In the genomic region with DNA sequence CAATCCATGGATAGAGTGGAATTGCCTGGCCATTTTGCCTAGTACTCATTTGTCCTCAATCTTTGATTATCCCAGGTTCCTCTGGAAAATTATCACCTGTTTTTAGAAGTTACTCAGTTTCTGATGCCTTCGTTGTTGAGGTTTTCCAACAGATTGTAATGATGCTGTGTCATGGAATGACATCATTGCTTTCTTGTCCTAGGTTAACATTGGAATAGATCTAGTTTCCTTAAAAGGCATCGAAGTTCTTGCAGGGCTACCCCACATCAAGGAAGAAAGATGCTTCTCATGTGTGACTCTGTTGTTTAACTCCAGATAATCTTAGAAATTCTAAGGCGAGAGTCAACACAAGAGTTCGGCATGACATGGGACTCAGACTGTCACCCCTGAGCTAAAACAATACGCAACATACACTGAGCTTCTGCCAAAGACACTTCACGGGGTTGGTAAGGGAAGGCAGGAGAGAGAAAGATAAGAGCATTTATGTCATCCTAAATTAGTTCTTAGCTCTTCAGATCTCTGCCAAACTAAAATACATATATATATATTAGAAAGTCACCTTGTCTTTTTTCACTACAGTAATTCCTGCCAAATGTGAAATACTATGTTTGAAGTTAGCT, we compare ENCODE assay signal across 1 cellular context.
TF ChIP-seq lines count a peak whose summit lies in the region.

No MANE protein-coding gene starts in this region.

TF ChIP-seq in SK-N-SH treated with all-trans-retinoic acid at 6 μM for 48 hours, 23 proteins besides CTCF, POLR2A, EP300 and RAD21 (continued from another document):
- TF ChIP-seq, protein P1, sequence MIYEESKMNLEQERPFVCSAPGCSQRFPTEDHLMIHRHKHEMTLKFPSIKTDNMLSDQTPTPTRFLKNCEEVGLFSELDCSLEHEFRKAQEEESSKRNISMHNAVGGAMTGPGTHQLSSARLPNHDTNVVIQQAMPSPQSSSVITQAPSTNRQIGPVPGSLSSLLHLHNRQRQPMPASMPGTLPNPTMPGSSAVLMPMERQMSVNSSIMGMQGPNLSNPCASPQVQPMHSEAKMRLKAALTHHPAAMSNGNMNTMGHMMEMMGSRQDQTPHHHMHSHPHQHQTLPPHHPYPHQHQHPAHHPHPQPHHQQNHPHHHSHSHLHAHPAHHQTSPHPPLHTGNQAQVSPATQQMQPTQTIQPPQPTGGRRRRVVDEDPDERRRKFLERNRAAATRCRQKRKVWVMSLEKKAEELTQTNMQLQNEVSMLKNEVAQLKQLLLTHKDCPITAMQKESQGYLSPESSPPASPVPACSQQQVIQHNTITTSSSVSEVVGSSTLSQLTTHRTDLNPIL (CRISPR knock-in tag; IDR thresholded peaks at IDR 0.05; ENCODE audit: low read depth): no peak
- TF ChIP-seq ESRRG (CRISPR knock-in tag; IDR thresholded peaks at IDR 0.05) (no peak), CSDC2 (CRISPR knock-in tag; IDR thresholded peaks at IDR 0.05) (no peak), ZFP30 (CRISPR knock-in tag; IDR thresholded peaks at IDR 0.05) (no peak), ISL1 (CRISPR knock-in tag; IDR thresholded peaks at IDR 0.05) (no peak), RARB (CRISPR knock-in tag; IDR thresholded peaks at IDR 0.05) (no peak), BACH2 (CRISPR knock-in tag; IDR thresholded peaks at IDR 0.05; ENCODE audit: borderline replicate concordance) (no peak), TCF4 (CRISPR knock-in tag; IDR thresholded peaks at IDR 0.05; ENCODE audit: borderline replicate concordance) (no peak)
- TF ChIP-seq, protein P2, sequence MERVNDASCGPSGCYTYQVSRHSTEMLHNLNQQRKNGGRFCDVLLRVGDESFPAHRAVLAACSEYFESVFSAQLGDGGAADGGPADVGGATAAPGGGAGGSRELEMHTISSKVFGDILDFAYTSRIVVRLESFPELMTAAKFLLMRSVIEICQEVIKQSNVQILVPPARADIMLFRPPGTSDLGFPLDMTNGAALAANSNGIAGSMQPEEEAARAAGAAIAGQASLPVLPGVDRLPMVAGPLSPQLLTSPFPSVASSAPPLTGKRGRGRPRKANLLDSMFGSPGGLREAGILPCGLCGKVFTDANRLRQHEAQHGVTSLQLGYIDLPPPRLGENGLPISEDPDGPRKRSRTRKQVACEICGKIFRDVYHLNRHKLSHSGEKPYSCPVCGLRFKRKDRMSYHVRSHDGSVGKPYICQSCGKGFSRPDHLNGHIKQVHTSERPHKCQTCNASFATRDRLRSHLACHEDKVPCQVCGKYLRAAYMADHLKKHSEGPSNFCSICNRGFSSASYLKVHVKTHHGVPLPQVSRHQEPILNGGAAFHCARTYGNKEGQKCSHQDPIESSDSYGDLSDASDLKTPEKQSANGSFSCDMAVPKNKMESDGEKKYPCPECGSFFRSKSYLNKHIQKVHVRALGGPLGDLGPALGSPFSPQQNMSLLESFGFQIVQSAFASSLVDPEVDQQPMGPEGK (CRISPR knock-in tag; IDR thresholded peaks at IDR 0.05; ENCODE audit: borderline replicate concordance): no peak
- TF ChIP-seq, protein P3, sequence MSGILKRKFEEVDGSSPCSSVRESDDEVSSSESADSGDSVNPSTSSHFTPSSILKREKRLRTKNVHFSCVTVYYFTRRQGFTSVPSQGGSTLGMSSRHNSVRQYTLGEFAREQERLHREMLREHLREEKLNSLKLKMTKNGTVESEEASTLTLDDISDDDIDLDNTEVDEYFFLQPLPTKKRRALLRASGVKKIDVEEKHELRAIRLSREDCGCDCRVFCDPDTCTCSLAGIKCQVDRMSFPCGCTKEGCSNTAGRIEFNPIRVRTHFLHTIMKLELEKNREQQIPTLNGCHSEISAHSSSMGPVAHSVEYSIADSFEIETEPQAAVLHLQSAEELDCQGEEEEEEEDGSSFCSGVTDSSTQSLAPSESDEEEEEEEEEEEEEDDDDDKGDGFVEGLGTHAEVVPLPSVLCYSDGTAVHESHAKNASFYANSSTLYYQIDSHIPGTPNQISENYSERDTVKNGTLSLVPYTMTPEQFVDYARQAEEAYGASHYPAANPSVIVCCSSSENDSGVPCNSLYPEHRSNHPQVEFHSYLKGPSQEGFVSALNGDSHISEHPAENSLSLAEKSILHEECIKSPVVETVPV (CRISPR knock-in tag; IDR thresholded peaks at IDR 0.05): no peak
